Comparison of ENCODE assay signal across 27 cellular contexts in genomic region chr9:134278286-134278685, GRCh38. TPM values are rescaled to one million over a fixed set of nuclear protein-coding genes. Genes with fewer than 3 reads are reported as not detected.
DNase-seq lines count a peak whose midpoint lies in the region; ATAC-seq, FAIRE-seq and TF ChIP-seq lines count a peak whose summit lies in the region.
"Had no signal": no experiment of that assay in that cellular context is flagged by ENCODE, and none has a peak within 500 bp of the region (broad histone marks: within the 10 kb centered on the region; RNA-seq: fewer than 3 reads in every experiment).

No MANE protein-coding gene starts in this region.

- BruUV-seq in HepG2 (replicated peaks; lab: Mats Ljungman, UMichigan) = no TSS peak

- H3K9me3 ChIP-seq in HepG2 (ENCODE audit: low read length) (no peaks in the 10 kb centered on the region), right lobe of liver (no peaks in the 10 kb centered on the region)
- H3K9me3 ChIP-seq: BE2C had no signal

- no peak for TF ChIP-seq RAD21 in HepG2 (CRISPR knock-in tag; IDR thresholded peaks at IDR 0.05)

- H3K27ac ChIP-seq in HepG2 (ENCODE audit: extremely low read length, insufficient read depth, low read length) (no peak overlapping the region), right lobe of liver (no peak overlapping the region), RWPE1 (peak overlapping the region; percentile 9; the same call in 1 of the 2 replicates)

- no peaks in the 10 kb centered on the region; the same call in 1 of the 2 replicates for H3K4me1 ChIP-seq in HepG2 (ENCODE audit: insufficient read depth, low read length)
- peaks cover 0 to 9% (median 2%) of the 10 kb centered on the region in 4 donors for H3K4me1 ChIP-seq in right lobe of liver
- H3K4me1 ChIP-seq: BE2C had no signal

- no peak overlapping the region for H3K4me3 ChIP-seq in HepG2 (replicated peaks in 1 of 3; ENCODE audit: insufficient read depth in 1 of 3, low read depth in 2 of 3, low read length in 3 of 3)
- no peak overlapping the region for H3K4me3 ChIP-seq in right lobe of liver
- H3K4me3 ChIP-seq: BLaER1, GM12878 had no signal

- no peak for FAIRE-seq in HepG2 (lab: Jason Lieb, UNC)
- FAIRE-seq: A204.1, GM12878, GM12892, GM18507, GM19239 had no signal

- H3K27me3 ChIP-seq in HepG2 (ENCODE audit: control insufficient read depth in 1 of 2, insufficient read depth in 2 of 2, low read length in 2 of 2) = peaks cover 15 to 82% of the 10 kb centered on the region in 2 experiments; a peak in 4 of 5 replicates
- no peaks in the 10 kb centered on the region for H3K27me3 ChIP-seq in right lobe of liver
- H3K27me3 ChIP-seq: BE2C, BLaER1 had no signal

- intact Hi-C loops in HepG2 (cut with micrococcal nuclease; ENCODE audit: unreplicated experiment) (no loop called here), right lobe of liver (cut with DNase I) (no loop called here)

- peaks cover 5% of the 10 kb centered on the region for H3K27me3 Mint-ChIP-seq in activated T-helper 17 cell treated with anti-CD3 and anti-CD28 coated beads, Interleukin-2, amount 50 U/mL, for 72 hours
- peaks cover 5% of the 10 kb centered on the region for H3K27me3 Mint-ChIP-seq in activated CD8-positive, alpha-beta memory T cell treated with anti-CD3 and anti-CD28 coated beads, Interleukin-2, amount 10 ng/mL, durations not matched to agents 7 days and 5 days

- TF ChIP-seq POLR2A in HepG2 (IDR thresholded peaks at IDR 0.05; ENCODE audit: insufficient read depth in 1 of 2, low read depth in 2 of 2, low read length in 2 of 2) = no peak
- no peak for TF ChIP-seq POLR2A in right lobe of liver (IDR thresholded peaks at IDR 0.05)

- no peak for TF ChIP-seq CTCF in HepG2 (CRISPR knock-in tag; IDR thresholded peaks at IDR 0.05)
- no peak for TF ChIP-seq CTCF in right lobe of liver (IDR thresholded peaks at IDR 0.05)
- no peak for TF ChIP-seq CTCF in RWPE1 (conservative IDR thresholded peaks at IDR 0.05; ENCODE audit: low read depth)

- no peak overlapping the region for H3K9ac ChIP-seq in HepG2 (ENCODE audit: insufficient read depth, low read depth, low read length)
- H3K9ac ChIP-seq: BLaER1 had no signal

- CTCF ChIA-PET in HepG2 (lab: Yijun Ruan, JAX; ENCODE audit: low intra/inter-chr PET ratio, low total read pairs) (no interaction called here), RWPE1 (lab: Yijun Ruan, JAX) (no interaction called here)
- CTCF ChIA-PET in activated CD8-positive, alpha-beta memory T cell treated with anti-CD3 and anti-CD28 coated beads, Interleukin-2, amount 10 ng/mL, durations not matched to agents 7 days and 5 days (lab: Charles Lee) = no interaction called here

- H3K79me2 ChIP-seq in HepG2 (ENCODE audit: insufficient read depth, low read length) = no peaks in the 10 kb centered on the region

- ATAC-seq in HepG2 = no peak
- no peak for ATAC-seq in right lobe of liver
- no peak for ATAC-seq in activated T-helper 17 cell treated with anti-CD3 and anti-CD28 coated beads, Interleukin-2, amount 50 U/mL, for 72 hours (replicated peaks)
- no peak for ATAC-seq in activated CD8-positive, alpha-beta memory T cell treated with anti-CD3 and anti-CD28 coated beads, Interleukin-2, amount 10 ng/mL, durations not matched to agents 7 days and 5 days
- ATAC-seq: GM12878 had no signal

- 100% methylated on average over 1 of the region's 7 CpGs for WGBS in HepG2 (ENCODE audit: low lambda C conversion rate)
- no CpG with 5 or more reads among the region's 7 CpGs for WGBS in right lobe of liver (ENCODE audit: insufficient coverage, low coverage, low lambda C conversion rate, missing lambda C conversion rate)

- in situ Hi-C loops in HepG2 (cut with HindIII; ENCODE audit: extremely low pct_ligation_motif_present, low pct_unique_long_range_greater_than_20kb) = no loop called here

- POLR2A ChIA-PET in HepG2 (lab: Yijun Ruan, JAX) (no interaction called here), RWPE1 (lab: Yijun Ruan, JAX; ENCODE audit: low non-redundant PET) (no interaction called here)

- no peak overlapping the region for H3K27ac Mint-ChIP-seq in activated T-helper 17 cell treated with anti-CD3 and anti-CD28 coated beads, Interleukin-2, amount 50 U/mL, for 72 hours
- H3K27ac Mint-ChIP-seq in activated CD8-positive, alpha-beta memory T cell treated with anti-CD3 and anti-CD28 coated beads, Interleukin-2, amount 10 ng/mL, durations not matched to agents 7 days and 5 days = no peak overlapping the region
- H3K27ac Mint-ChIP-seq: CD14-positive monocyte; CD4-positive, alpha-beta memory T cell; CD4-positive, CD25-positive, alpha-beta regulatory T cell; CD8-positive, alpha-beta memory T cell had no signal

- H3K36me3 Mint-ChIP-seq in activated T-helper 17 cell treated with anti-CD3 and anti-CD28 coated beads, Interleukin-2, amount 50 U/mL, for 72 hours (ENCODE audit: low read depth) = no peaks in the 10 kb centered on the region
- H3K36me3 Mint-ChIP-seq in activated CD8-positive, alpha-beta memory T cell treated with anti-CD3 and anti-CD28 coated beads, Interleukin-2, amount 10 ng/mL, durations not matched to agents 7 days and 5 days = no peaks in the 10 kb centered on the region
- H3K36me3 Mint-ChIP-seq: CD14-positive monocyte; CD4-positive, alpha-beta memory T cell; CD4-positive, CD25-positive, alpha-beta regulatory T cell; CD8-positive, alpha-beta memory T cell had no signal

- TF ChIP-seq EP300 in HepG2 (IDR thresholded peaks at IDR 0.05; ENCODE audit: low read depth in 2 of 2, low read length in 2 of 2) (no peak), HepG2 (CRISPR knock-in tag; IDR thresholded peaks at IDR 0.05; ENCODE audit: borderline replicate concordance) (no peak)

- no peaks in the 10 kb centered on the region for H3K36me3 ChIP-seq in HepG2 (replicated peaks in 1 of 2; ENCODE audit: control insufficient read depth in 1 of 2, insufficient read depth in 2 of 2, low read length in 2 of 2)
- H3K36me3 ChIP-seq in right lobe of liver = no peaks in the 10 kb centered on the region
- H3K36me3 ChIP-seq: BE2C, BLaER1 had no signal

- no peaks in the 10 kb centered on the region; the same call in 1 of the 2 replicates for H4K20me1 ChIP-seq in HepG2 (ENCODE audit: insufficient read depth, low read length)
- H4K20me1 ChIP-seq: BLaER1 had no signal

- H2AFZ ChIP-seq in HepG2 (ENCODE audit: low read length) = no peak overlapping the region

- H3K9me3 Mint-ChIP-seq in activated T-helper 17 cell treated with anti-CD3 and anti-CD28 coated beads, Interleukin-2, amount 50 U/mL, for 72 hours = no peaks in the 10 kb centered on the region
- H3K9me3 Mint-ChIP-seq in activated CD8-positive, alpha-beta memory T cell treated with anti-CD3 and anti-CD28 coated beads, Interleukin-2, amount 10 ng/mL, durations not matched to agents 7 days and 5 days (ENCODE audit: low read depth) = no peaks in the 10 kb centered on the region
- H3K9me3 Mint-ChIP-seq: CD8-positive, alpha-beta memory T cell had no signal

- no peak overlapping the region for H3K4me2 ChIP-seq in HepG2 (ENCODE audit: low read depth, low read length)

- H3K4me3 Mint-ChIP-seq in activated T-helper 17 cell treated with anti-CD3 and anti-CD28 coated beads, Interleukin-2, amount 50 U/mL, for 72 hours = no peak overlapping the region
- H3K4me3 Mint-ChIP-seq in activated CD8-positive, alpha-beta memory T cell treated with anti-CD3 and anti-CD28 coated beads, Interleukin-2, amount 10 ng/mL, durations not matched to agents 7 days and 5 days = no peak overlapping the region
- H3K4me3 Mint-ChIP-seq: CD4-positive, alpha-beta memory T cell; CD4-positive, CD25-positive, alpha-beta regulatory T cell; CD8-positive, alpha-beta memory T cell had no signal

- DNase-seq in HepG2 (ENCODE audit: low spot score) (no peak), right lobe of liver (no peak), RWPE1 (ENCODE audit: low spot score) (no peak)
- no peak for DNase-seq in activated CD8-positive, alpha-beta memory T cell treated with anti-CD3 and anti-CD28 coated beads, Interleukin-2, amount 10 ng/mL, durations not matched to agents 7 days and 5 days
- DNase-seq: 8988T; ACHN; BE2C; C1 segment of cervical spinal cord; CD4-positive, alpha-beta memory T cell; CD4-positive, CD25-positive, alpha-beta regulatory T cell; CD8-positive, alpha-beta memory T cell; COR-L47; DMS 273 treated with DMSO at 0.1 percent for 48 hours; DMS153; DMS53; DMS79; DND-41; EL; GDM1 had no signal

- H3K4me1 Mint-ChIP-seq in activated T-helper 17 cell treated with anti-CD3 and anti-CD28 coated beads, Interleukin-2, amount 50 U/mL, for 72 hours = peaks cover 5% of the 10 kb centered on the region
- H3K4me1 Mint-ChIP-seq in activated CD8-positive, alpha-beta memory T cell treated with anti-CD3 and anti-CD28 coated beads, Interleukin-2, amount 10 ng/mL, durations not matched to agents 7 days and 5 days = no peaks in the 10 kb centered on the region
- H3K4me1 Mint-ChIP-seq: CD4-positive, alpha-beta memory T cell; CD8-positive, alpha-beta memory T cell had no signal

RNA-seq across cellular contexts. Expression of gene RXRA, which starts 48.0 kb away (rescaled TPM):
- total RNA-seq in HepG2 (2016; rRNA removed; fragmentation: Illumina TruSeq; extraction: Trizol) = 19.2 and 29.2 TPM in 2 replicates
- 24.1 and 24.5 TPM in 2 replicates for total RNA-seq in HepG2 (2016; cell fraction: cytosol; rRNA removed; fragmentation: Illumina TruSeq; extraction: Trizol; ENCODE audit: low read depth)
- total RNA-seq in HepG2 (2016; cell fraction: insoluble cytoplasmic fraction; rRNA removed; fragmentation: Illumina TruSeq; extraction: Trizol) = 16.2 and 29.2 TPM in 2 replicates
- total RNA-seq in HepG2 (2016; cell fraction: membrane; rRNA removed; fragmentation: Illumina TruSeq; extraction: Trizol) = 50.6 and 51.0 TPM in 2 replicates
- total RNA-seq in HepG2 (2016; cell fraction: nucleus; rRNA removed; fragmentation: Illumina TruSeq; extraction: Trizol) = 14.5 and 14.9 TPM in 2 replicates
- 18.9 and 23.8 TPM in 2 replicates for polyA plus RNA-seq in HepG2 (2011; rRNA removed)
- 20.3 and 28.6 TPM in 2 replicates for polyA plus RNA-seq in HepG2 (2011; cell fraction: cytosol; rRNA removed)
- 25.5 and 28.6 TPM in 2 replicates for polyA plus RNA-seq in HepG2 (2011; cell fraction: nucleus; rRNA removed)
- 42.6 and 48.4 TPM in 2 replicates for polyA plus RNA-seq in HepG2 (2012)
- 68.3 and 74.3 TPM in 2 replicates for polyA plus RNA-seq in HepG2 (2016; cell fraction: cytosol; fragmentation: Illumina TruSeq; extraction: Trizol; ENCODE audit: low read depth)
- polyA plus RNA-seq in HepG2 (2016; cell fraction: insoluble cytoplasmic fraction; fragmentation: Illumina TruSeq; extraction: Trizol; ENCODE audit: low read depth) = 28.2 and 39.1 TPM in 2 replicates
- 81.0 and 95.6 TPM in 2 replicates for polyA plus RNA-seq in HepG2 (2016; cell fraction: membrane; fragmentation: Illumina TruSeq; extraction: Trizol; ENCODE audit: low read depth)
- polyA plus RNA-seq in HepG2 (2016; cell fraction: nucleus; fragmentation: Illumina TruSeq; extraction: Trizol; ENCODE audit: insufficient read depth, low read depth) = 27.8 and 30.7 TPM in 2 replicates
- 26.4 and 69.1 TPM in 2 replicates for polyA minus RNA-seq in HepG2 (2011; rRNA and poly(A)+ RNA removed; ENCODE audit: low replicate concordance)
- polyA minus RNA-seq in HepG2 (2011; cell fraction: cytosol; rRNA and poly(A)+ RNA removed) = 27.2 and 30.5 TPM in 2 replicates
- 13.6 and 15.8 TPM in 2 replicates for polyA minus RNA-seq in HepG2 (2011; cell fraction: nucleus; rRNA and poly(A)+ RNA removed)
- total RNA-seq in right lobe of liver = 100 to 1,000 TPM; 105 to 165 (median 131) TPM
- total RNA-seq in activated T-helper 17 cell treated with anti-CD3 and anti-CD28 coated beads, Interleukin-2, amount 50 U/mL, for 72 hours = 10 to 100 TPM in 1 of 2 donors, 1 to 10 TPM in 1; 4.2 to 41.6 TPM
- total RNA-seq in activated CD8-positive, alpha-beta memory T cell treated with anti-CD3 and anti-CD28 coated beads, Interleukin-2, amount 10 ng/mL, durations not matched to agents 7 days and 5 days = 1 to 10 TPM in 1 of 2 experiments, under 1 TPM in 1; 0.91 to 1.5 TPM
